12 cellular contexts compared by ENCODE assay signal in the genomic region with DNA sequence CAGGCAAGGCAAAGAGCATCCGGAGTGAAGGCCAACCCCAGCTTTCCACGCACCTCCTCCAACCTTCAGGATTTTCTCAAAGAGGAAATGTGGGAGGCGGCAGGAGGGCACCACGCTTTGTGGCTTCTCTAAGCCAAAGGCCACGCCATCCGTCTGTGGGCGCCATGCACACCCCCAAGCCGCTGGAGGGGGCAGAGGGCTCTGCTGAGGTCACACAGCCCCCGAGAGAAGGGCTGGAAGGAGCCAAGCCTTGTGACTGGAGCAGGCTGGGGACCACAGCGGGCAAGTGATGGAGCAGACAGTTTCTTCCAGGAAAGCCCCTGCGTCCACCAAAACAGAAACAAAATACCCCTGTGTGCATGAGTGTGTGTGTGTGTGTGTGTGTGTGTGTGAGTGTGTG.
"Had no signal": no experiment of that assay in that cellular context is flagged by ENCODE, and none has a peak within 500 bp of the region (broad histone marks: within the 10 kb centered on the region; RNA-seq: fewer than 3 reads in every experiment).

No MANE protein-coding gene starts in this region.

- H3K27me3 ChIP-seq: hepatocyte, uterus had no signal

- ATAC-seq: effector memory CD8-positive, alpha-beta T cell; left colon; stimulated activated naive CD8-positive, alpha-beta T cell treated with anti-CD3 and anti-CD28 coated beads, Interleukin-15, amount 100 ng/mL, for 72 hours had no signal

- H3K9me3 ChIP-seq: adrenal gland, uterus had no signal

- H3K4me3 ChIP-seq: adrenal gland, hepatocyte, uterus had no signal

- H3K4me1 ChIP-seq: adrenal gland, uterus had no signal

- H3K36me3 ChIP-seq: adrenal gland, uterus had no signal

- H3K27ac ChIP-seq: adrenal gland, hepatocyte, uterus had no signal

- DNase-seq: activated CD4-positive, alpha-beta T cell treated with anti-CD3 and anti-CD28 coated beads, Interleukin-2, amount 50 U/mL, for 48 hours; activated naive CD4-positive, alpha-beta T cell treated with anti-CD3 and anti-CD28 coated beads, Interleukin-2, amount 50 U/mL, for 16 hours; central memory CD4-positive, alpha-beta T cell; effector memory CD8-positive, alpha-beta T cell; mesenchymal stem cell; stimulated activated CD4-positive, alpha-beta T cell treated with anti-CD3 and anti-CD28 coated beads, Interleukin-15, amount 100 ng/mL, for 24 hours; stimulated activated CD4-positive, alpha-beta T cell treated with anti-CD3 and anti-CD28 coated beads, Interleukin-4, amount 100 ng/mL, for 24 hours; stimulated activated naive CD8-positive, alpha-beta T cell treated with anti-CD3 and anti-CD28 coated beads, Interleukin-15, amount 100 ng/mL, for 72 hours; uterus had no signal
